Comparison of ENCODE assay signal across 1 cellular context in genomic region chr1:59155326-59155725, GRCh38.
TF ChIP-seq lines count a peak whose summit lies in the region.

No MANE protein-coding gene starts in this region.

TF ChIP-seq in SK-N-SH, 30 proteins besides CTCF, POLR2A, EP300 and RAD21 (continued from another document):
- TF ChIP-seq, protein P1, sequence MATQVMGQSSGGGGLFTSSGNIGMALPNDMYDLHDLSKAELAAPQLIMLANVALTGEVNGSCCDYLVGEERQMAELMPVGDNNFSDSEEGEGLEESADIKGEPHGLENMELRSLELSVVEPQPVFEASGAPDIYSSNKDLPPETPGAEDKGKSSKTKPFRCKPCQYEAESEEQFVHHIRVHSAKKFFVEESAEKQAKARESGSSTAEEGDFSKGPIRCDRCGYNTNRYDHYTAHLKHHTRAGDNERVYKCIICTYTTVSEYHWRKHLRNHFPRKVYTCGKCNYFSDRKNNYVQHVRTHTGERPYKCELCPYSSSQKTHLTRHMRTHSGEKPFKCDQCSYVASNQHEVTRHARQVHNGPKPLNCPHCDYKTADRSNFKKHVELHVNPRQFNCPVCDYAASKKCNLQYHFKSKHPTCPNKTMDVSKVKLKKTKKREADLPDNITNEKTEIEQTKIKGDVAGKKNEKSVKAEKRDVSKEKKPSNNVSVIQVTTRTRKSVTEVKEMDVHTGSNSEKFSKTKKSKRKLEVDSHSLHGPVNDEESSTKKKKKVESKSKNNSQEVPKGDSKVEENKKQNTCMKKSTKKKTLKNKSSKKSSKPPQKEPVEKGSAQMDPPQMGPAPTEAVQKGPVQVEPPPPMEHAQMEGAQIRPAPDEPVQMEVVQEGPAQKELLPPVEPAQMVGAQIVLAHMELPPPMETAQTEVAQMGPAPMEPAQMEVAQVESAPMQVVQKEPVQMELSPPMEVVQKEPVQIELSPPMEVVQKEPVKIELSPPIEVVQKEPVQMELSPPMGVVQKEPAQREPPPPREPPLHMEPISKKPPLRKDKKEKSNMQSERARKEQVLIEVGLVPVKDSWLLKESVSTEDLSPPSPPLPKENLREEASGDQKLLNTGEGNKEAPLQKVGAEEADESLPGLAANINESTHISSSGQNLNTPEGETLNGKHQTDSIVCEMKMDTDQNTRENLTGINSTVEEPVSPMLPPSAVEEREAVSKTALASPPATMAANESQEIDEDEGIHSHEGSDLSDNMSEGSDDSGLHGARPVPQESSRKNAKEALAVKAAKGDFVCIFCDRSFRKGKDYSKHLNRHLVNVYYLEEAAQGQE (IDR thresholded peaks at IDR 0.05; ENCODE audit: low read depth, low read length) = no peak
- TF ChIP-seq TCF12 (IDR thresholded peaks at IDR 0.05) = no peak
- TF ChIP-seq, protein P2, sequence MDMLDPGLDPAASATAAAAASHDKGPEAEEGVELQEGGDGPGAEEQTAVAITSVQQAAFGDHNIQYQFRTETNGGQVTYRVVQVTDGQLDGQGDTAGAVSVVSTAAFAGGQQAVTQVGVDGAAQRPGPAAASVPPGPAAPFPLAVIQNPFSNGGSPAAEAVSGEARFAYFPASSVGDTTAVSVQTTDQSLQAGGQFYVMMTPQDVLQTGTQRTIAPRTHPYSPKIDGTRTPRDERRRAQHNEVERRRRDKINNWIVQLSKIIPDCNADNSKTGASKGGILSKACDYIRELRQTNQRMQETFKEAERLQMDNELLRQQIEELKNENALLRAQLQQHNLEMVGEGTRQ (IDR thresholded peaks at IDR 0.05; ENCODE audit: borderline replicate concordance, low read depth, low read length) = no peak
- TF ChIP-seq MEF2A (IDR thresholded peaks at IDR 0.05; ENCODE audit: borderline replicate concordance, low read depth) = no peak
- no peak for TF ChIP-seq CHD2 (IDR thresholded peaks at IDR 0.05; ENCODE audit: low read length, partially characterized antibody)
- TF ChIP-seq MAX (IDR thresholded peaks at IDR 0.05; ENCODE audit: low read depth) = no peak
